Comparison of ENCODE assay signal across 8 cellular contexts in the genomic region with DNA sequence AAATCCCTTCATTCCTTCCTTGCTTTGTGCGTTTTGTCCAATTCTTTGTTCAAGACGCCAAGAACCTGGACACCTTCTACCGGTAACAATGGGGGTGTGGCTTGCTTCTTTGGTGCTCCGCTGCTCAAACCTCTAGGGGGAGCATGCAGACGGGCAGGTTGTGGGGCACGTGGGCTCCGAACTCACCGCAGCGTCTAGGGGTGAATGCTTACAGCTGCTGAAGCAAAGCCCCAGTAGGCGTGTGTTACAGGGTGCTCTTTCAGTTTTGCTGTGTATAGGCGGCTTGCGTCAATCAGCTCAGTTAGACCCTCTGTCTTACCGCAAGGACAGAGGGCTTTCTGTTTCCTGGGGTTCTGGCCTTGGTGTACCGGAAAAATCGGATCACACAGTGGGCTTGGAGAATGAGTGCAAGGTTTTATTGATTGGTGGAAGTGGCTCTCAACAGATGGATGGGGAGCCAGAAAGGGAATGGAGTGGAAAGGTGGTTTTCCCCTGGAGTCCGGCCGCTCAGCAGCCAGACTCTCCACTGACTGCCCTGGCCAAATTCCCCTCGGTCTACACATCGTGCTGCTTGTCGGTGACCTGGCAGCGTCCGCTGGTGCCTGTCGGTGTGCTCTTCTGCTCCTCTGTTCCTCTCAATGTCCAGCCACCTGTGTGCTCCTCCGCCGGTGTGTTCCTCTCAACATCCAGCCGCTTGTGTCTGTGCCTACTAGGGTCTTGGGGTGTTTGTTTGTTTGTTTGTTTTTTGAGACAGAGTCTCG. TPM values are rescaled to one million over a fixed set of nuclear protein-coding genes. Genes with fewer than 3 reads are reported as not detected.
DNase-seq lines count a peak whose midpoint lies in the region; ATAC-seq and TF ChIP-seq lines count a peak whose summit lies in the region.

No MANE protein-coding gene starts in this region.

- ATAC-seq in Right ventricle myocardium superior (ENCODE audit: poor library complexity), result no peak
- ATAC-seq in Right ventricle myocardium inferior, result no peak
- ATAC-seq in HG03066 (IDR thresholded peaks at IDR 0.05; ENCODE audit: low read depth, unreplicated experiment), result peak; percentile 77

- peak; percentile 41 for DNase-seq in Right ventricle myocardium superior
- DNase-seq in Right ventricle myocardium inferior (ENCODE audit: missing footprints), result no peak
- DNase-seq in NCI-H526 (lab: John Stamatoyannopoulos, UW), result peak; percentile 45 to 81
- peak; percentile 58 for DNase-seq in activated CD8-positive, alpha-beta memory T cell treated with anti-CD3 and anti-CD28 coated beads, Interleukin-2, amount 50 U/mL, for 24 hours (ENCODE audit: extremely low read depth)
- DNase-seq in fibroblast of pulmonary artery (ENCODE audit: low read depth), result peak; percentile 10
- no peak for DNase-seq in D341Med (ENCODE audit: low spot score)

- no peak overlapping the region for H3K27ac ChIP-seq in skeletal muscle tissue (ENCODE audit: low read depth, low read length)

- H3K9ac ChIP-seq in skeletal muscle tissue (ENCODE audit: low read depth in 1 of 3, low read length in 3 of 3), result peak overlapping the region in 1 of 3 donors; percentile 12

- intact Hi-C loops in Right ventricle myocardium superior (cut with DNase I) (no loop called here), Right ventricle myocardium inferior (cut with DNase I) (no loop called here)

- peaks cover 2 to 21% (median 17%) of the 10 kb centered on the region in 3 donors for H3K27me3 ChIP-seq in skeletal muscle tissue (ENCODE audit: control insufficient read depth in 3 of 3, insufficient read depth in 3 of 3, low read length in 3 of 3)

- no peaks in the 10 kb centered on the region for H3K36me3 ChIP-seq in skeletal muscle tissue (ENCODE audit: control insufficient read depth in 3 of 3, insufficient read depth in 3 of 3, low read length in 3 of 3)

- H3K4me3 ChIP-seq in fibroblast of pulmonary artery (replicated peaks; ENCODE audit: low read depth, low read length), result peak overlapping the region; percentile 22
- H3K4me3 ChIP-seq in skeletal muscle tissue (ENCODE audit: low read length in 3 of 3), result peak overlapping the region; percentile 60 to 69 (median 65)

- H3K4me1 ChIP-seq in skeletal muscle tissue (ENCODE audit: control insufficient read depth in 3 of 3, insufficient read depth in 3 of 3, low read length in 3 of 3), result peaks cover 13 to 17% (median 17%) of the 10 kb centered on the region in 3 donors

- peak; percentile 22 for TF ChIP-seq CTCF in fibroblast of pulmonary artery (IDR thresholded peaks at IDR 0.05; ENCODE audit: low read length, missing control alignments)

- no peaks in the 10 kb centered on the region for H3K9me3 ChIP-seq in skeletal muscle tissue (ENCODE audit: control insufficient read depth in 3 of 3, low read length in 3 of 3)

RNA-seq across cellular contexts. Expression of gene LRRC34, which starts 1.2 kb away (rescaled TPM):
- total RNA-seq in Right ventricle myocardium superior (2.0 TPM), Right ventricle myocardium inferior (1.6 TPM), skeletal muscle tissue (3.1 TPM)

RNA-seq across cellular contexts. Expression of gene LRRIQ4, which starts 1.3 kb away (rescaled TPM):
- not detected for total RNA-seq in Right ventricle myocardium superior
- total RNA-seq in Right ventricle myocardium inferior, result not detected
- total RNA-seq in skeletal muscle tissue, result not detected

RNA-seq across cellular contexts. Expression of gene MYNN, which starts 40.7 kb away (rescaled TPM):
- total RNA-seq in Right ventricle myocardium superior, result 11.4 TPM
- total RNA-seq in Right ventricle myocardium inferior, result 12.2 TPM
- 20.4 TPM for total RNA-seq in skeletal muscle tissue

RNA-seq across cellular contexts. Expression of gene ACTRT3, which starts 44.6 kb away (rescaled TPM):
- total RNA-seq in Right ventricle myocardium superior (0.59 TPM), Right ventricle myocardium inferior (0.84 TPM), skeletal muscle tissue (1.6 TPM)

RNA-seq across cellular contexts. Expression of gene TERC, which starts 49.1 kb away (rescaled TPM):
- total RNA-seq in Right ventricle myocardium superior (1.5 TPM), Right ventricle myocardium inferior (2.6 TPM), skeletal muscle tissue (104 TPM)

Comparison
In these comparisons a context has a peak if more than half of its experiments do, and no peak if none do; other contexts are left out.
1. DNase-seq: peak in Right ventricle myocardium superior (single experiment), NCI-H526 (2 of 2), activated CD8-positive, alpha-beta memory T cell treated with anti-CD3 and anti-CD28 coated beads, Interleukin-2, amount 50 U/mL, for 24 hours (single experiment) and fibroblast of pulmonary artery (single experiment); none in Right ventricle myocardium inferior (single experiment) and D341Med (single experiment).